In genomic region chr12:70255311-70255710, GRCh38 we compare ENCODE assay signal across 16 cellular contexts. TPM values are rescaled to one million over a fixed set of nuclear protein-coding genes. Genes with fewer than 3 reads are reported as not detected.
A peak's percentile ranks its signal among the peaks of the same experiment; 100 is the strongest.
DNase-seq lines count a peak whose midpoint lies in the region; ATAC-seq, FAIRE-seq and TF ChIP-seq lines count a peak whose summit lies in the region.
"Had no signal": no experiment of that assay in that cellular context is flagged by ENCODE, and none has a peak within 500 bp of the region (broad histone marks: within the 10 kb centered on the region; RNA-seq: fewer than 3 reads in every experiment).

No MANE protein-coding gene starts in this region.

- no peaks in the 10 kb centered on the region for H3K27me3 ChIP-seq in mesenchymal stem cell (ENCODE audit: control insufficient read depth in 1 of 2, insufficient read depth in 1 of 2, low read length in 2 of 2)
- H3K27me3 ChIP-seq in body of pancreas: no peaks in the 10 kb centered on the region

- no peak overlapping the region for H3K23ac ChIP-seq in mesenchymal stem cell (ENCODE audit: low read length in 2 of 2)

- H3K27ac ChIP-seq in mesenchymal stem cell (ENCODE audit: low read length, poor library complexity, severe bottlenecking) (no peak overlapping the region), body of pancreas (no peak overlapping the region)

- H2BK15ac ChIP-seq in mesenchymal stem cell (ENCODE audit: low read depth, poor library complexity, severe bottlenecking): no peak overlapping the region

- H3K4me1 Mint-ChIP-seq in stimulated activated naive CD8-positive, alpha-beta T cell treated with anti-CD3 and anti-CD28 coated beads, Interleukin-15, Interleukin-2, amounts not matched to agents 100 ng/mL and 50 ng/mL, for 24 hours (ENCODE audit: low read depth): peaks cover 86% of the 10 kb centered on the region
- peaks cover 66% of the 10 kb centered on the region for H3K4me1 Mint-ChIP-seq in brain

- H3K4ac ChIP-seq in mesenchymal stem cell (ENCODE audit: low read depth in 1 of 2, low read length in 2 of 2): no peak overlapping the region

- H3K4me2 ChIP-seq in mesenchymal stem cell (ENCODE audit: low read length, poor library complexity, severe bottlenecking): no peak overlapping the region

- H3K18ac ChIP-seq in mesenchymal stem cell (ENCODE audit: low read depth in 1 of 2, low read length in 2 of 2): no peak overlapping the region

- no peak for ATAC-seq in stimulated activated naive CD8-positive, alpha-beta T cell treated with anti-CD3 and anti-CD28 coated beads, Interleukin-15, Interleukin-2, amounts not matched to agents 100 U/mL and 50 U/mL, for 24 hours
- no peak for ATAC-seq in body of pancreas
- ATAC-seq in GM21423 (IDR thresholded peaks at IDR 0.05; ENCODE audit: unreplicated experiment): no peak
- ATAC-seq: stimulated activated naive CD8-positive, alpha-beta T cell treated with anti-CD3 and anti-CD28 coated beads, Interleukin-15, amount 100 ng/mL, for 72 hours had no signal

- intact Hi-C loops in body of pancreas (cut with DNase I): no loop called here

- H4K91ac ChIP-seq in mesenchymal stem cell (ENCODE audit: low read length): no peak overlapping the region

- no peak for TF ChIP-seq CTCF in brain (conservative IDR thresholded peaks at IDR 0.05)
- no peak for TF ChIP-seq CTCF in body of pancreas (IDR thresholded peaks at IDR 0.05)

- no peak for DNase-seq in stimulated activated naive CD8-positive, alpha-beta T cell treated with anti-CD3 and anti-CD28 coated beads, Interleukin-15, Interleukin-2, amounts not matched to agents 100 U/mL and 50 U/mL, for 24 hours
- DNase-seq in mesenchymal stem cell: peak; percentile 38
- DNase-seq in body of pancreas: no peak
- DNase-seq in GM12892 (ENCODE audit: insufficient read length): no peak
- no peak for DNase-seq in NCI-H446 (lab: John Stamatoyannopoulos, UW)
- DNase-seq: anterior cingulate cortex; islet precursor cell; NCI-H2029; nucleus accumbens; OCI-M1; stimulated activated CD4-positive, alpha-beta T cell treated with anti-CD3 and anti-CD28 coated beads, Interleukin-1b, Interleukin-23, amount 100 ng/mL, for 48 hours; stimulated activated naive CD8-positive, alpha-beta T cell treated with anti-CD3 and anti-CD28 coated beads, Interleukin-15, amount 100 ng/mL, for 72 hours had no signal

- 44% methylated on average over 2 of the region's 3 CpGs for WGBS in mesenchymal stem cell
- 38 to 52% methylated on average over 3 of the region's 3 CpGs for WGBS in body of pancreas, 2 donors

- H4K8ac ChIP-seq in mesenchymal stem cell (ENCODE audit: low read length): no peak overlapping the region

- H3K4me3 ChIP-seq in mesenchymal stem cell (ENCODE audit: insufficient read depth in 1 of 2, low read depth in 1 of 2, low read length in 2 of 2): no peak overlapping the region
- H3K4me3 ChIP-seq in body of pancreas: no peak overlapping the region

- H3K36me3 ChIP-seq in mesenchymal stem cell (ENCODE audit: control insufficient read depth in 1 of 2, insufficient read depth in 2 of 2, low read depth in 1 of 2, low read length in 2 of 2) (peaks cover 3 to 6% of the 10 kb centered on the region in 2 experiments), body of pancreas (replicated peaks in 1 of 2; ENCODE audit: insufficient read depth in 1 of 2, low read depth in 2 of 2) (no peaks in the 10 kb centered on the region)

- no peak overlapping the region for H2BK120ac ChIP-seq in mesenchymal stem cell (ENCODE audit: low read depth, low read length)

- no peaks in the 10 kb centered on the region for H3K79me1 ChIP-seq in mesenchymal stem cell (replicated peaks; ENCODE audit: low read length, poor library complexity, severe bottlenecking)

- H3K9me3 Mint-ChIP-seq in stimulated activated naive CD8-positive, alpha-beta T cell treated with anti-CD3 and anti-CD28 coated beads, Interleukin-15, Interleukin-2, amounts not matched to agents 100 ng/mL and 50 ng/mL, for 24 hours: no peaks in the 10 kb centered on the region
- H3K9me3 Mint-ChIP-seq in brain: peaks cover 2 to 15% (median 4%) of the 10 kb centered on the region in 5 experiments
- H3K9me3 Mint-ChIP-seq: IgD-negative memory B cell; stimulated activated naive CD8-positive, alpha-beta T cell treated with anti-CD3 and anti-CD28 coated beads, Interleukin-15, amount 100 ng/mL, for 72 hours had no signal

- TF ChIP-seq POLR2A in body of pancreas (IDR thresholded peaks at IDR 0.05) (no peak), GM12892 (IDR thresholded peaks at IDR 0.05; ENCODE audit: low read depth, low read length) (no peak)

- H2AFZ ChIP-seq in mesenchymal stem cell (ENCODE audit: low read depth, low read length): no peak overlapping the region

- H2AK5ac ChIP-seq in mesenchymal stem cell (ENCODE audit: low read length, severe bottlenecking): no peak overlapping the region

- FAIRE-seq in GM12892 (lab: Jason Lieb, UNC): no peak

- peak overlapping the region; percentile 70 for H3K9ac ChIP-seq in mesenchymal stem cell (ENCODE audit: low read length)

- no peak overlapping the region for H2BK5ac ChIP-seq in mesenchymal stem cell (ENCODE audit: low read depth, low read length, poor library complexity, severe bottlenecking)

- H2BK12ac ChIP-seq in mesenchymal stem cell (ENCODE audit: low read length in 2 of 2): no peak overlapping the region

- H3K36me3 Mint-ChIP-seq in stimulated activated naive CD8-positive, alpha-beta T cell treated with anti-CD3 and anti-CD28 coated beads, Interleukin-15, Interleukin-2, amounts not matched to agents 100 ng/mL and 50 ng/mL, for 24 hours (ENCODE audit: low read depth): peaks cover 41% of the 10 kb centered on the region
- H3K36me3 Mint-ChIP-seq in brain: peaks cover 62% of the 10 kb centered on the region
- H3K36me3 Mint-ChIP-seq: IgD-negative memory B cell had no signal

- H3K4me1 ChIP-seq in mesenchymal stem cell (ENCODE audit: control insufficient read depth, insufficient read depth, low read depth, low read length) (peaks cover 3% of the 10 kb centered on the region), body of pancreas (peaks cover 24% of the 10 kb centered on the region)

- H3K14ac ChIP-seq in mesenchymal stem cell (ENCODE audit: low read length in 2 of 2): no peak overlapping the region

- H3K27me3 Mint-ChIP-seq in stimulated activated naive CD8-positive, alpha-beta T cell treated with anti-CD3 and anti-CD28 coated beads, Interleukin-15, Interleukin-2, amounts not matched to agents 100 ng/mL and 50 ng/mL, for 24 hours: no peaks in the 10 kb centered on the region
- no peaks in the 10 kb centered on the region for H3K27me3 Mint-ChIP-seq in brain
- H3K27me3 Mint-ChIP-seq: IgD-negative memory B cell; stimulated activated naive CD8-positive, alpha-beta T cell treated with anti-CD3 and anti-CD28 coated beads, Interleukin-15, amount 100 ng/mL, for 72 hours had no signal

- no peak overlapping the region for H3K4me3 Mint-ChIP-seq in stimulated activated naive CD8-positive, alpha-beta T cell treated with anti-CD3 and anti-CD28 coated beads, Interleukin-15, Interleukin-2, amounts not matched to agents 100 ng/mL and 50 ng/mL, for 24 hours
- H3K4me3 Mint-ChIP-seq in brain: peak overlapping the region in 3 of 5 experiments; percentile 8 to 38 (median 21)
- H3K4me3 Mint-ChIP-seq: stimulated activated naive CD8-positive, alpha-beta T cell treated with anti-CD3 and anti-CD28 coated beads, Interleukin-15, amount 100 ng/mL, for 72 hours had no signal

- peak overlapping the region; percentile 47 for H3K27ac Mint-ChIP-seq in stimulated activated naive CD8-positive, alpha-beta T cell treated with anti-CD3 and anti-CD28 coated beads, Interleukin-15, Interleukin-2, amounts not matched to agents 100 ng/mL and 50 ng/mL, for 24 hours
- peak overlapping the region; percentile 45 to 89 (median 61) for H3K27ac Mint-ChIP-seq in brain

- H3K9me3 ChIP-seq in mesenchymal stem cell (ENCODE audit: control insufficient read depth, low read length): no peaks in the 10 kb centered on the region
- no peaks in the 10 kb centered on the region for H3K9me3 ChIP-seq in body of pancreas

RNA-seq across cellular contexts. Expression of gene CNOT2, which starts 12.1 kb away (rescaled TPM):
- polyA plus RNA-seq in brain (ENCODE audit: insufficient read depth, low read depth, low replicate concordance): 42.9 TPM
- polyA plus RNA-seq in mesenchymal stem cell (2013, experiment 1 of 2): 117 TPM
- 115 TPM for polyA plus RNA-seq in mesenchymal stem cell (2013, experiment 2 of 2)
- total RNA-seq in body of pancreas: 10 to 100 TPM; 76.8 to 87.3 TPM
- 48.6 TPM for polyA plus RNA-seq in GM12892 (2012; ENCODE audit: missing spikeins)
